Comparison of ENCODE assay signal across 24 cellular contexts in genomic region chr5:172448999-172449398, GRCh38. TPM values are rescaled to one million over a fixed set of nuclear protein-coding genes. Genes with fewer than 3 reads are reported as not detected.
DNase-seq lines count a peak whose midpoint lies in the region; ATAC-seq and TF ChIP-seq lines count a peak whose summit lies in the region.
"Had no signal": no experiment of that assay in that cellular context is flagged by ENCODE, and none has a peak within 500 bp of the region (broad histone marks: within the 10 kb centered on the region; RNA-seq: fewer than 3 reads in every experiment).

No MANE protein-coding gene starts in this region.

- H3K27me3 ChIP-seq in BLaER1 treated with 17β-estradiol and CSF1 and Interleukin-3, amounts not matched to agents 10 nM and 100 nM, result no peaks in the 10 kb centered on the region
- no peaks in the 10 kb centered on the region for H3K27me3 ChIP-seq in RWPE2 (ENCODE audit: insufficient read depth, poor library complexity, severe bottlenecking)
- H3K27me3 ChIP-seq in gastroesophageal sphincter, result no peaks in the 10 kb centered on the region
- H3K27me3 ChIP-seq: SJCRH30 had no signal

- peaks cover 0 to 28% (median 0%) of the 10 kb centered on the region in 11 experiments; a peak in 7 of 22 replicates for H3K36me3 ChIP-seq in BLaER1 treated with 17β-estradiol and CSF1 and Interleukin-3, amounts not matched to agents 10 nM and 100 nM
- H3K36me3 ChIP-seq in RWPE2 (ENCODE audit: low read depth), result peaks cover 16% of the 10 kb centered on the region
- H3K36me3 ChIP-seq in gastroesophageal sphincter, result peaks cover 0 to 16% of the 10 kb centered on the region in 2 donors
- H3K36me3 ChIP-seq: SJCRH30 had no signal

- no peak overlapping the region for H3K4me3 ChIP-seq in BLaER1 treated with 17β-estradiol and CSF1 and Interleukin-3, amounts not matched to agents 10 nM and 100 nM
- H3K4me3 ChIP-seq in RWPE2 (ENCODE audit: severe bottlenecking), result no peak overlapping the region
- H3K4me3 ChIP-seq in gastroesophageal sphincter, result no peak overlapping the region
- H3K4me3 ChIP-seq: K562, SJCRH30 had no signal

- H3K4me2 ChIP-seq in BLaER1 treated with 17β-estradiol and CSF1 and Interleukin-3, amounts not matched to agents 10 nM and 100 nM, result peak overlapping the region in 9 of 11 experiments; percentile 2 to 93 (median 22); a peak in 13 of 22 replicates

- TF ChIP-seq CTCF in RWPE2 (IDR thresholded peaks at IDR 0.05; ENCODE audit: poor library complexity, severe bottlenecking) (no peak), gastroesophageal sphincter (IDR thresholded peaks at IDR 0.05) (no peak)

- peaks cover 43 to 95% (median 82%) of the 10 kb centered on the region in 10 experiments for H3K4me1 ChIP-seq in BLaER1 treated with 17β-estradiol and CSF1 and Interleukin-3, amounts not matched to agents 10 nM and 100 nM
- H3K4me1 ChIP-seq in RWPE2 (ENCODE audit: insufficient read depth, poor library complexity, severe bottlenecking) (peaks cover 23% of the 10 kb centered on the region), gastroesophageal sphincter (peaks cover 8 to 93% (median 41%) of the 10 kb centered on the region in 3 donors)

- no peak overlapping the region for H3K27ac ChIP-seq in BLaER1 treated with 17β-estradiol and CSF1 and Interleukin-3, amounts not matched to agents 10 nM and 100 nM
- H3K27ac ChIP-seq in RWPE2 (ENCODE audit: poor library complexity, severe bottlenecking) (no peak overlapping the region), gastroesophageal sphincter (peak overlapping the region in 3 of 4 donors; percentile 3 to 84 (median 32)), substantia nigra (ENCODE audit: low read depth, low read length, poor library complexity, severe bottlenecking) (peak overlapping the region; percentile 5)
- H3K27ac ChIP-seq: SJCRH30 had no signal

- no peak for TF ChIP-seq EP300 in gastroesophageal sphincter (IDR thresholded peaks at IDR 0.05)

- no peaks in the 10 kb centered on the region for H3K9me3 ChIP-seq in BLaER1 treated with 17β-estradiol and CSF1 and Interleukin-3, amounts not matched to agents 10 nM and 100 nM (replicated peaks in 1 of 11)
- H3K9me3 ChIP-seq in RWPE2 (ENCODE audit: severe bottlenecking), result no peaks in the 10 kb centered on the region
- no peaks in the 10 kb centered on the region for H3K9me3 ChIP-seq in gastroesophageal sphincter
- H3K9me3 ChIP-seq: SJCRH30 had no signal

- 86 to 100% methylated on average over 1 to 2 of the region's 5 CpGs for WGBS in gastroesophageal sphincter (ENCODE audit: low coverage in 1 of 2), 2 donors

- TF ChIP-seq POLR2A in gastroesophageal sphincter (IDR thresholded peaks at IDR 0.05), result no peak

- peaks cover 5 to 82% (median 56%) of the 10 kb centered on the region in 11 experiments; a peak in 20 of 22 replicates for H4K20me1 ChIP-seq in BLaER1 treated with 17β-estradiol and CSF1 and Interleukin-3, amounts not matched to agents 10 nM and 100 nM

- H3K9ac ChIP-seq in BLaER1 treated with 17β-estradiol and CSF1 and Interleukin-3, amounts not matched to agents 10 nM and 100 nM, result peak overlapping the region in 2 of 11 experiments; percentile 23 to 31; a peak in 3 of 22 replicates

- ATAC-seq in RWPE2 (ENCODE audit: low read depth), result no peak
- ATAC-seq in gastroesophageal sphincter, result no peak
- ATAC-seq in GM19467 (IDR thresholded peaks at IDR 0.05; ENCODE audit: unreplicated experiment), result no peak
- no peak for ATAC-seq in GM18858 (IDR thresholded peaks at IDR 0.05; ENCODE audit: unreplicated experiment)
- ATAC-seq: K562, Right ventricle myocardium inferior, SK-N-SH treated with all-trans-retinoic acid at 6 μM for 48 hours had no signal

- DNase-seq in RWPE2 (ENCODE audit: low spot score), result peak; percentile 37
- DNase-seq in substantia nigra (lab: John Stamatoyannopoulos, UW), result no peak
- no peak for DNase-seq in activated CD4-positive, CD25-positive, alpha-beta regulatory T cell treated with anti-CD3 and anti-CD28 coated beads, Interleukin-2, amount 50 U/mL, for 72 hours
- DNase-seq in NCI-H446 treated with DMSO at 0.1 percent for 48 hours (lab: John Stamatoyannopoulos, UW), result no peak
- DNase-seq: AML-193; C1 segment of cervical spinal cord; CD4-positive, alpha-beta memory T cell; COR-L47; Kasumi-1; MV-4-11; NCI-H1105 treated with DMSO at 0.1 percent for 48 hours; NCI-H146; NCI-H1930; NCI-H2107; NCI-H524 treated with DMSO at 0.1 percent for 48 hours; NCI-H774; SJCRH30 had no signal

RNA-seq across cellular contexts. Expression of gene SH3PXD2B, which starts 5.3 kb away (rescaled TPM):
- 10 to 100 TPM; 40.2 to 80.9 (median 56.0) TPM for total RNA-seq in gastroesophageal sphincter

Comparison
In these comparisons a context has a peak if more than half of its experiments do, and no peak if none do; other contexts are left out.
1. H3K27ac ChIP-seq: peak in gastroesophageal sphincter (3 of 4) and substantia nigra (single experiment); none in BLaER1 treated with 17β-estradiol and CSF1 and Interleukin-3, amounts not matched to agents 10 nM and 100 nM (0 of 11) and RWPE2 (single experiment).